20 cellular contexts compared by ENCODE assay signal in genomic region chr7:116698930-116699722, GRCh38. TPM values are rescaled to one million over a fixed set of nuclear protein-coding genes. Genes with fewer than 3 reads are reported as not detected.
DNase-seq lines count a peak whose midpoint lies in the region; ATAC-seq, FAIRE-seq and TF ChIP-seq lines count a peak whose summit lies in the region.
"Had no signal": no experiment of that assay in that cellular context is flagged by ENCODE, and none has a peak within 500 bp of the region (broad histone marks: within the 10 kb centered on the region; RNA-seq: fewer than 3 reads in every experiment).

No MANE protein-coding gene starts in this region.

- H3K36me3 Mint-ChIP-seq in CD8-positive, alpha-beta memory T cell, result no peaks in the 10 kb centered on the region
- H3K36me3 Mint-ChIP-seq: activated CD8-positive, alpha-beta memory T cell treated with anti-CD3 and anti-CD28 coated beads, Interleukin-2, amount 10 ng/mL, durations not matched to agents 7 days and 5 days had no signal

- no peak for TF ChIP-seq POLR2A in endothelial cell of umbilical vein (IDR thresholded peaks at IDR 0.05; ENCODE audit: low read depth, low read length)

- ATAC-seq in left cardiac atrium (peak; percentile 38 to 84), HG03442 (IDR thresholded peaks at IDR 0.05; ENCODE audit: unreplicated experiment) (no peak)
- ATAC-seq: activated CD8-positive, alpha-beta memory T cell treated with anti-CD3 and anti-CD28 coated beads, Interleukin-2, amount 10 ng/mL, durations not matched to agents 7 days and 5 days; HepG2 had no signal

- DNase-seq in left cardiac atrium (no peak), cardiac septum (ENCODE audit: low spot score) (no peak), NCI-H2196 (lab: John Stamatoyannopoulos, UW; ENCODE audit: unreplicated experiment) (peak; percentile 81), endothelial cell of umbilical vein (ENCODE audit: low read depth, low spot score) (no peak)
- no peak for DNase-seq in effector CD8-positive, alpha-beta T cell (lab: John Stamatoyannopoulos, UW)
- DNase-seq in activated CD4-positive, CD25-positive, alpha-beta regulatory T cell treated with anti-CD3 and anti-CD28 coated beads, Interleukin-2, amount 50 U/mL, for 72 hours, result no peak
- no peak for DNase-seq in CD8-positive, alpha-beta memory T cell
- DNase-seq: activated B cell treated with CpG ODN at 0.5 μM for 24 hours; activated CD8-positive, alpha-beta memory T cell treated with anti-CD3 and anti-CD28 coated beads, Interleukin-2, amount 10 ng/mL, durations not matched to agents 7 days and 5 days; activated naive CD4-positive, alpha-beta T cell; CD4-positive, alpha-beta T cell; esophagus squamous epithelium; head of caudate nucleus; islet precursor cell; NCI-H526; nucleus accumbens; stimulated activated CD4-positive, alpha-beta T cell treated with anti-CD3 and anti-CD28 coated beads, Interleukin-4, amount 100 ng/mL, for 24 hours; thyroid gland had no signal

- no peaks in the 10 kb centered on the region for H3K4me1 Mint-ChIP-seq in CD8-positive, alpha-beta memory T cell
- H3K4me1 Mint-ChIP-seq: activated B cell treated with CpG ODN at 0.5 μM for 24 hours; activated CD8-positive, alpha-beta memory T cell treated with anti-CD3 and anti-CD28 coated beads, Interleukin-2, amount 10 ng/mL, durations not matched to agents 7 days and 5 days had no signal

- intact Hi-C loops in left cardiac atrium (cut with DNase I) (no loop called here), cardiac septum (cut with DNase I) (no loop called here), endothelial cell of umbilical vein (cut with micrococcal nuclease) (no loop called here)

- H3K9ac ChIP-seq in endothelial cell of umbilical vein (replicated peaks; ENCODE audit: extremely low read depth, insufficient read depth, low read length), result no peak overlapping the region

- CTCF ChIA-PET in endothelial cell of umbilical vein (lab: Charles Lee), result interaction anchor here (1.0 kb wide), 1 partner anchor 11 kb away, joined by 3 read pairs; no protein-coding TSS in a partner anchor
- CTCF ChIA-PET in CD8-positive, alpha-beta memory T cell (lab: Charles Lee), result no interaction called here

- H3K27me3 Mint-ChIP-seq in CD8-positive, alpha-beta memory T cell, result peaks cover 2 to 32% of the 10 kb centered on the region in 2 donors

- dilution Hi-C loops in endothelial cell of umbilical vein (cut with MboI; ENCODE audit: extremely low pct_ligation_motif_present, low sequenced_read_pairs), result no loop called here

- H3K4me3 Mint-ChIP-seq in CD8-positive, alpha-beta memory T cell, result no peak overlapping the region
- H3K4me3 Mint-ChIP-seq: activated B cell treated with CpG ODN at 0.5 μM for 24 hours; activated CD8-positive, alpha-beta memory T cell treated with anti-CD3 and anti-CD28 coated beads, Interleukin-2, amount 10 ng/mL, durations not matched to agents 7 days and 5 days; CD4-positive, alpha-beta T cell had no signal

- H2AFZ ChIP-seq in endothelial cell of umbilical vein (ENCODE audit: low read depth, low read length), result no peak overlapping the region

- no peak overlapping the region for H3K4me3 ChIP-seq in endothelial cell of umbilical vein (replicated peaks in 1 of 3; ENCODE audit: insufficient read depth in 1 of 3, low read depth in 1 of 3, low read length in 3 of 3)
- H3K4me3 ChIP-seq in CD8-positive, alpha-beta memory T cell (ENCODE audit: low read length), result no peak overlapping the region
- H3K4me3 ChIP-seq: esophagus squamous epithelium, thyroid gland had no signal

- H3K4me1 ChIP-seq in endothelial cell of umbilical vein (ENCODE audit: control insufficient read depth, extremely low read depth, insufficient read depth, low read length), result peaks cover 19% of the 10 kb centered on the region
- H3K4me1 ChIP-seq in CD8-positive, alpha-beta memory T cell (ENCODE audit: insufficient read depth, low read length), result no peaks in the 10 kb centered on the region

- no peaks in the 10 kb centered on the region for H3K27me3 ChIP-seq in endothelial cell of umbilical vein (ENCODE audit: control insufficient read depth in 2 of 2, insufficient read depth in 2 of 2, low read length in 2 of 2)
- no peaks in the 10 kb centered on the region for H3K27me3 ChIP-seq in CD8-positive, alpha-beta memory T cell (ENCODE audit: insufficient read depth, low read length, poor library complexity, severe bottlenecking)
- H3K27me3 ChIP-seq: esophagus squamous epithelium, thyroid gland had no signal

- peaks cover 0 to 3% (median 0%) of the 10 kb centered on the region in 5 donors for H3K9me3 Mint-ChIP-seq in CD8-positive, alpha-beta memory T cell
- H3K9me3 Mint-ChIP-seq: activated B cell treated with CpG ODN at 0.5 μM for 24 hours; CD4-positive, alpha-beta T cell had no signal

- H3K4me2 ChIP-seq in endothelial cell of umbilical vein (ENCODE audit: insufficient read depth, low read length), result peak overlapping the region; percentile 19

- no peak for TF ChIP-seq CTCF in endothelial cell of umbilical vein (IDR thresholded peaks at IDR 0.05; ENCODE audit: extremely low read depth in 1 of 2, insufficient read depth in 1 of 2, low read depth in 1 of 2, low read length in 2 of 2)

- H3K9me1 ChIP-seq in endothelial cell of umbilical vein (replicated peaks; ENCODE audit: control insufficient read depth, extremely low read depth, insufficient read depth, low read length), result no peaks in the 10 kb centered on the region

- no peak overlapping the region for H3K27ac Mint-ChIP-seq in CD8-positive, alpha-beta memory T cell
- H3K27ac Mint-ChIP-seq: activated B cell treated with CpG ODN at 0.5 μM for 24 hours; activated CD8-positive, alpha-beta memory T cell treated with anti-CD3 and anti-CD28 coated beads, Interleukin-2, amount 10 ng/mL, durations not matched to agents 7 days and 5 days; CD4-positive, alpha-beta T cell had no signal

- no peak overlapping the region for H3K27ac ChIP-seq in endothelial cell of umbilical vein (ENCODE audit: insufficient read depth, low read depth, low read length)
- H3K27ac ChIP-seq in CD8-positive, alpha-beta memory T cell (ENCODE audit: low read depth, low read length), result no peak overlapping the region
- H3K27ac ChIP-seq: esophagus squamous epithelium, thyroid gland had no signal

- H3K36me3 ChIP-seq in endothelial cell of umbilical vein (ENCODE audit: control insufficient read depth in 2 of 2, extremely low read depth in 1 of 2, insufficient read depth in 2 of 2, low read length in 2 of 2), result peaks cover 6 to 10% of the 10 kb centered on the region in 2 experiments
- no peaks in the 10 kb centered on the region for H3K36me3 ChIP-seq in CD8-positive, alpha-beta memory T cell (ENCODE audit: insufficient read depth, low read length)
- H3K36me3 ChIP-seq: esophagus squamous epithelium, thyroid gland had no signal

- BruUV-seq in endothelial cell of umbilical vein (replicated peaks; lab: Mats Ljungman, UMichigan), result TSS peak; percentile 27

- POLR2A ChIA-PET in endothelial cell of umbilical vein (lab: Charles Lee), result no interaction called here
- POLR2A ChIA-PET in CD8-positive, alpha-beta memory T cell (lab: Charles Lee), result no interaction called here

- no peaks in the 10 kb centered on the region for H4K20me1 ChIP-seq in endothelial cell of umbilical vein (replicated peaks; ENCODE audit: control insufficient read depth, extremely low read depth, insufficient read depth, low read length)

- H3K9me3 ChIP-seq in endothelial cell of umbilical vein (replicated peaks; ENCODE audit: control insufficient read depth, insufficient read depth, low read length), result no peaks in the 10 kb centered on the region
- no peaks in the 10 kb centered on the region for H3K9me3 ChIP-seq in CD8-positive, alpha-beta memory T cell (ENCODE audit: low read length)
- H3K9me3 ChIP-seq: esophagus squamous epithelium, thyroid gland had no signal

- no peak for FAIRE-seq in endothelial cell of umbilical vein (lab: Jason Lieb, UNC)
- FAIRE-seq: HepG2 had no signal

- peaks cover 21% of the 10 kb centered on the region for H3K79me2 ChIP-seq in endothelial cell of umbilical vein (ENCODE audit: control insufficient read depth, insufficient read depth, low read length)

TF ChIP-seq in endothelial cell of umbilical vein, 7 proteins besides CTCF, POLR2A, EP300 and RAD21:
- TF ChIP-seq POLR2AphosphoS5 (IDR thresholded peaks at IDR 0.05; ENCODE audit: insufficient read depth, low read depth, low read length), result no peak
- no peak for TF ChIP-seq GATA2 (IDR thresholded peaks at IDR 0.05; ENCODE audit: insufficient read depth, insufficient read length, low read depth, low read length)
- no peak for TF ChIP-seq JUN (IDR thresholded peaks at IDR 0.05; ENCODE audit: borderline replicate concordance, insufficient read depth, insufficient read length, low read depth)
- no peak for TF ChIP-seq FOS (IDR thresholded peaks at IDR 0.05; ENCODE audit: borderline replicate concordance, insufficient read depth, low read length)

RNA-seq across cellular contexts. Expression of gene MET, which starts 27.1 kb away (rescaled TPM):
- total RNA-seq in left cardiac atrium, result 10 to 100 TPM; 15.7 to 16.7 TPM
- 9.2 TPM for total RNA-seq in cardiac septum
- total RNA-seq in endothelial cell of umbilical vein, result 44.5 and 52.0 TPM in 2 replicates
- 17.3 and 21.1 TPM in 2 replicates for polyA plus RNA-seq in endothelial cell of umbilical vein
- 14.8 and 15.4 TPM in 2 replicates for polyA plus RNA-seq in endothelial cell of umbilical vein (2011; cell fraction: cytosol; rRNA removed)
- polyA plus RNA-seq in endothelial cell of umbilical vein (2011; cell fraction: nucleus; rRNA removed), result 22.6 and 27.7 TPM in 2 replicates
- polyA plus RNA-seq in endothelial cell of umbilical vein (2012), result 25.9 and 41.7 TPM in 2 replicates
- polyA minus RNA-seq in endothelial cell of umbilical vein, result 124 and 136 TPM in 2 replicates
- 60.3 TPM for polyA minus RNA-seq in endothelial cell of umbilical vein (2011; cell fraction: cytosol; rRNA and poly(A)+ RNA removed)
- 95.6 and 142 TPM in 2 replicates for polyA minus RNA-seq in endothelial cell of umbilical vein (2011; cell fraction: nucleus; rRNA and poly(A)+ RNA removed)
- total RNA-seq in CD8-positive, alpha-beta memory T cell, result 1 to 10 TPM; 3.1 to 4.3 TPM
- not detected for polyA plus RNA-seq in CD8-positive, alpha-beta memory T cell
